Comparison of ENCODE assay signal across 9 cellular contexts in the genomic region with DNA sequence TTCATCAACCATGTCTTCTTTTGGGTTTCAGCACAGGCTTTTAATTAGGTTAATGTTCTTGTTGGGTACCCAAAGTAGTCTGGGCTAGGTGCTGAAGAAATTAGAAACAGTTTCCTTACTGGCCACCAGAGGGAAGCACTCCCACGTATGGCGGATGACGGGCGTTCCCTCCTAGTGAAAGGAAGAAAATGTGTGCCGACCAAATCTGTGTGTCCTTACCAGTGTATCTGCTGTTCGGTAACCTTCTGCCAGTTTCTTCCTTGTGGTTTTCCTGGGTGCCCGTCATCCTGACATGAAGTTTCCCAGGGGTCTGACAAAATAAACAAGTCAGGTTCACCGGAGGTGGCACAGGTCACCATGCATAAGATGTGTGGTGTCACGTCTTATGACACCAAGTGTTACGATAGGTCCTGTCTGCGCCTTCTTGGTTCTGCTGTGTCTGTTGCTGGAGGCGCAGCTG. TPM values are rescaled to one million over a fixed set of nuclear protein-coding genes. Genes with fewer than 3 reads are reported as not detected.
DNase-seq lines count a peak whose midpoint lies in the region; ATAC-seq and TF ChIP-seq lines count a peak whose summit lies in the region.
"Had no signal": no experiment of that assay in that cellular context is flagged by ENCODE, and none has a peak within 500 bp of the region (broad histone marks: within the 10 kb centered on the region; RNA-seq: fewer than 3 reads in every experiment).

No MANE protein-coding gene starts in this region.

- no peak overlapping the region for H4K5ac ChIP-seq in H9 (ENCODE audit: insufficient read length, low read depth, low read length)

- no peak overlapping the region for H2BK12ac ChIP-seq in H9 (ENCODE audit: insufficient read length, low read depth, low read length)

- no peak overlapping the region for H3K4ac ChIP-seq in H9 (ENCODE audit: low read depth, low read length)

- no peak overlapping the region for H3K56ac ChIP-seq in H9 (ENCODE audit: insufficient read length, low read depth, low read length)

- TF ChIP-seq RAD21 in liver (IDR thresholded peaks at IDR 0.05) = peak; percentile 81 to 88

- H2AFZ ChIP-seq in H9 (ENCODE audit: low read length) = no peak overlapping the region

- H4K20me1 ChIP-seq in H9 (ENCODE audit: control insufficient read depth, insufficient read depth, insufficient read length) = no peaks in the 10 kb centered on the region

- H3K18ac ChIP-seq in H9 (ENCODE audit: insufficient read length, low read depth, low read length) = no peak overlapping the region

- H3K27me3 Mint-ChIP-seq in H9 (ENCODE audit: low read depth) = no peaks in the 10 kb centered on the region
- H3K27me3 Mint-ChIP-seq: IgD-negative memory B cell had no signal

- peaks cover 6 to 26% (median 14%) of the 10 kb centered on the region in 4 donors for H3K36me3 ChIP-seq in liver (ENCODE audit: control insufficient read depth in 4 of 4, insufficient read depth in 3 of 4, low read depth in 1 of 4, low read length in 3 of 4)

- no peak overlapping the region for H2BK15ac ChIP-seq in H9 (ENCODE audit: low read depth, low read length)

- peak; percentile 86 for TF ChIP-seq CTCF in H9 (conservative IDR thresholded peaks at IDR 0.05)
- TF ChIP-seq CTCF in liver (IDR thresholded peaks at IDR 0.05; ENCODE audit: low read depth, low read length, missing input control) = peak; percentile 80

- H3K27me3 ChIP-seq in H9 (ENCODE audit: insufficient read depth, low read length) = no peaks in the 10 kb centered on the region
- no peaks in the 10 kb centered on the region for H3K27me3 ChIP-seq in liver (ENCODE audit: control insufficient read depth in 4 of 4, insufficient read depth in 4 of 4, low read length in 3 of 4)

- H3K4me1 ChIP-seq in H9 (ENCODE audit: insufficient read depth, low read length) = no peaks in the 10 kb centered on the region
- H3K4me1 ChIP-seq in liver (ENCODE audit: control insufficient read depth in 4 of 4, insufficient read depth in 4 of 4, low read length in 3 of 4) = no peaks in the 10 kb centered on the region

- no peak overlapping the region for H3K23ac ChIP-seq in H9 (ENCODE audit: insufficient read length, low read depth, low read length)

- H3K9me3 ChIP-seq in H9 (ENCODE audit: control insufficient read depth, low read depth, low read length) = no peaks in the 10 kb centered on the region
- H3K9me3 ChIP-seq in liver (ENCODE audit: control insufficient read depth in 4 of 4, low read length in 3 of 4) = no peaks in the 10 kb centered on the region

- H3K79me2 ChIP-seq in H9 (ENCODE audit: insufficient read depth, low read length) = no peaks in the 10 kb centered on the region

- H3K27ac ChIP-seq in H9 (ENCODE audit: insufficient read length, low read depth, low read length) (no peak overlapping the region), liver (ENCODE audit: low read depth in 1 of 2, low read length in 2 of 2) (no peak overlapping the region)

- H2AK5ac ChIP-seq in H9 (ENCODE audit: insufficient read length, low read length) = no peak overlapping the region

- H2BK20ac ChIP-seq in H9 (ENCODE audit: low read depth, low read length, poor library complexity, severe bottlenecking) = no peak overlapping the region

- WGBS in H9 (ENCODE audit: extremely low coverage, insufficient read length, low lambda C conversion rate) = no CpG with 5 or more reads among the region's 12 CpGs
- WGBS in liver = 37% methylated on average over 12 of the region's 12 CpGs

- no peak for ATAC-seq in GM21737 (IDR thresholded peaks at IDR 0.05; ENCODE audit: unreplicated experiment)

- H3K79me1 ChIP-seq in H9 (ENCODE audit: insufficient read depth, low read depth, low read length, poor library complexity, severe bottlenecking) = no peaks in the 10 kb centered on the region

- no peaks in the 10 kb centered on the region for H3K23me2 ChIP-seq in H9 (ENCODE audit: insufficient read length, low read depth, low read length, poor library complexity, severe bottlenecking)

- no peaks in the 10 kb centered on the region for H3K9me3 Mint-ChIP-seq in H9
- H3K9me3 Mint-ChIP-seq: IgD-negative memory B cell had no signal

- H4K91ac ChIP-seq in H9 (ENCODE audit: insufficient read length, low read depth, low read length) = no peak overlapping the region

- DNase-seq in COLO829 (ENCODE audit: low spot score) = peak; percentile 63
- DNase-seq in H9 = peak; percentile 64
- peak; percentile 79 for DNase-seq in NCI-H345 (lab: John Stamatoyannopoulos, UW)
- DNase-seq in activated CD4-positive, alpha-beta T cell treated with anti-CD3 and anti-CD28 coated beads for 1 hour = peak; percentile 24
- DNase-seq in cerebellar cortex (ENCODE audit: low spot score) = peak; percentile 76
- peak in 2 of 3 experiments; percentile 25 to 29 for DNase-seq in stimulated activated CD4-positive, alpha-beta T cell treated with anti-CD3 and anti-CD28 coated beads, TNF-alpha, amount 100 ng/mL, for 4 hours (ENCODE audit: low read depth in 3 of 3)

- H3K9ac ChIP-seq in H9 (ENCODE audit: extremely low read depth, insufficient read length, low read length) (no peak overlapping the region), liver (ENCODE audit: low read depth in 1 of 2, low read length in 2 of 2) (no peak overlapping the region)

- no peak overlapping the region for H3T11ph ChIP-seq in H9 (ENCODE audit: low read length)

- H4K8ac ChIP-seq in H9 (replicated peaks; ENCODE audit: insufficient read length, low read depth, low read length) = no peak overlapping the region

- H3K27ac Mint-ChIP-seq in H9 = no peak overlapping the region
- H3K27ac Mint-ChIP-seq: IgD-negative memory B cell had no signal

- H3K4me2 ChIP-seq in H9 (ENCODE audit: insufficient read depth, insufficient read length, low read length) = no peak overlapping the region

- no peak overlapping the region for H2BK5ac ChIP-seq in H9 (ENCODE audit: insufficient read length, low read length)

- H3K36me3 Mint-ChIP-seq in H9 (ENCODE audit: insufficient read depth in 1 of 3, low read depth in 3 of 3) = peaks cover 7 to 53% (median 38%) of the 10 kb centered on the region in 3 experiments; a peak in 6 of 7 replicates

- H2BK120ac ChIP-seq in H9 (ENCODE audit: low read depth, low read length, poor library complexity, severe bottlenecking) = no peak overlapping the region

- H3K4me3 ChIP-seq in liver (ENCODE audit: low read depth in 1 of 3, low read length in 3 of 3) = no peak overlapping the region

- H3K4me1 Mint-ChIP-seq in H9 = peaks cover 0 to 4% of the 10 kb centered on the region in 2 experiments; a peak in 2 of 4 replicates

- no peak overlapping the region for H3K14ac ChIP-seq in H9 (ENCODE audit: insufficient read depth, low read length)

- H3K4me3 Mint-ChIP-seq in H9 = no peak overlapping the region
- H3K4me3 Mint-ChIP-seq: IgD-negative memory B cell had no signal

TF ChIP-seq in liver, 16 proteins besides CTCF, POLR2A, EP300 and RAD21 (continues in another document):
- TF ChIP-seq RXRA (IDR thresholded peaks at IDR 0.05) (no peak), JUND (IDR thresholded peaks at IDR 0.05) (no peak), NR2F2 (IDR thresholded peaks at IDR 0.05) (no peak), HNF4A (conservative IDR thresholded peaks at IDR 0.05) (no peak), GABPA (IDR thresholded peaks at IDR 0.05 in 1 of 2, conservative IDR thresholded peaks at IDR 0.05 in 1 of 2) (no peak), SP1 (IDR thresholded peaks at IDR 0.05) (no peak), YY1 (IDR thresholded peaks at IDR 0.05) (no peak)
- TF ChIP-seq, protein P1, sequence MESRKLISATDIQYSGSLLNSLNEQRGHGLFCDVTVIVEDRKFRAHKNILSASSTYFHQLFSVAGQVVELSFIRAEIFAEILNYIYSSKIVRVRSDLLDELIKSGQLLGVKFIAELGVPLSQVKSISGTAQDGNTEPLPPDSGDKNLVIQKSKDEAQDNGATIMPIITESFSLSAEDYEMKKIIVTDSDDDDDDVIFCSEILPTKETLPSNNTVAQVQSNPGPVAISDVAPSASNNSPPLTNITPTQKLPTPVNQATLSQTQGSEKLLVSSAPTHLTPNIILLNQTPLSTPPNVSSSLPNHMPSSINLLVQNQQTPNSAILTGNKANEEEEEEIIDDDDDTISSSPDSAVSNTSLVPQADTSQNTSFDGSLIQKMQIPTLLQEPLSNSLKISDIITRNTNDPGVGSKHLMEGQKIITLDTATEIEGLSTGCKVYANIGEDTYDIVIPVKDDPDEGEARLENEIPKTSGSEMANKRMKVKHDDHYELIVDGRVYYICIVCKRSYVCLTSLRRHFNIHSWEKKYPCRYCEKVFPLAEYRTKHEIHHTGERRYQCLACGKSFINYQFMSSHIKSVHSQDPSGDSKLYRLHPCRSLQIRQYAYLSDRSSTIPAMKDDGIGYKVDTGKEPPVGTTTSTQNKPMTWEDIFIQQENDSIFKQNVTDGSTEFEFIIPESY (IDR thresholded peaks at IDR 0.05) = no peak
- TF ChIP-seq, protein P2, sequence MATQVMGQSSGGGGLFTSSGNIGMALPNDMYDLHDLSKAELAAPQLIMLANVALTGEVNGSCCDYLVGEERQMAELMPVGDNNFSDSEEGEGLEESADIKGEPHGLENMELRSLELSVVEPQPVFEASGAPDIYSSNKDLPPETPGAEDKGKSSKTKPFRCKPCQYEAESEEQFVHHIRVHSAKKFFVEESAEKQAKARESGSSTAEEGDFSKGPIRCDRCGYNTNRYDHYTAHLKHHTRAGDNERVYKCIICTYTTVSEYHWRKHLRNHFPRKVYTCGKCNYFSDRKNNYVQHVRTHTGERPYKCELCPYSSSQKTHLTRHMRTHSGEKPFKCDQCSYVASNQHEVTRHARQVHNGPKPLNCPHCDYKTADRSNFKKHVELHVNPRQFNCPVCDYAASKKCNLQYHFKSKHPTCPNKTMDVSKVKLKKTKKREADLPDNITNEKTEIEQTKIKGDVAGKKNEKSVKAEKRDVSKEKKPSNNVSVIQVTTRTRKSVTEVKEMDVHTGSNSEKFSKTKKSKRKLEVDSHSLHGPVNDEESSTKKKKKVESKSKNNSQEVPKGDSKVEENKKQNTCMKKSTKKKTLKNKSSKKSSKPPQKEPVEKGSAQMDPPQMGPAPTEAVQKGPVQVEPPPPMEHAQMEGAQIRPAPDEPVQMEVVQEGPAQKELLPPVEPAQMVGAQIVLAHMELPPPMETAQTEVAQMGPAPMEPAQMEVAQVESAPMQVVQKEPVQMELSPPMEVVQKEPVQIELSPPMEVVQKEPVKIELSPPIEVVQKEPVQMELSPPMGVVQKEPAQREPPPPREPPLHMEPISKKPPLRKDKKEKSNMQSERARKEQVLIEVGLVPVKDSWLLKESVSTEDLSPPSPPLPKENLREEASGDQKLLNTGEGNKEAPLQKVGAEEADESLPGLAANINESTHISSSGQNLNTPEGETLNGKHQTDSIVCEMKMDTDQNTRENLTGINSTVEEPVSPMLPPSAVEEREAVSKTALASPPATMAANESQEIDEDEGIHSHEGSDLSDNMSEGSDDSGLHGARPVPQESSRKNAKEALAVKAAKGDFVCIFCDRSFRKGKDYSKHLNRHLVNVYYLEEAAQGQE (IDR thresholded peaks at IDR 0.05) = no peak

RNA-seq across cellular contexts. Expression of gene WDR88, which starts 6.0 kb away (rescaled TPM):
- not detected in 2 replicates for total RNA-seq in H9 (2021)
- total RNA-seq in liver = under 1 TPM in 1 of 2 donors, not detected in 1; 0.08 TPM
- under 1 TPM in 1 of 2 donors, not detected in 1; 0.08 TPM for polyA plus RNA-seq in liver

RNA-seq across cellular contexts. Expression of gene GPATCH1, which starts 45.0 kb away (rescaled TPM):
- 11.7 and 12.2 TPM in 2 replicates for total RNA-seq in H9 (2021)
- 1 to 10 TPM; 4.1 to 5.2 TPM for total RNA-seq in liver
- polyA plus RNA-seq in liver = 1 to 10 TPM; 2.5 to 3.1 TPM

Comparison
In these comparisons a context has a peak if more than half of its experiments do, and no peak if none do; other contexts are left out.
1. DNase-seq: peak in every context shown above with its lines; median percentile 79 in NCI-H345; 76 in cerebellar cortex; 64 in H9; 63 in COLO829; 27 in stimulated activated CD4-positive, alpha-beta T cell treated with anti-CD3 and anti-CD28 coated beads, TNF-alpha, amount 100 ng/mL, for 4 hours; 24 in activated CD4-positive, alpha-beta T cell treated with anti-CD3 and anti-CD28 coated beads for 1 hour.